ENCODE assay signal across 29 cellular contexts in genomic region chr2:193608451-193608850, GRCh38.
"Had no signal": no experiment of that assay in that cellular context is flagged by ENCODE, and none has a peak within 500 bp of the region (broad histone marks: within the 10 kb centered on the region; RNA-seq: fewer than 3 reads in every experiment).

No MANE protein-coding gene starts in this region.

- H3K27me3 Mint-ChIP-seq: stimulated activated memory B cell treated with anti-CD40 and anti-IgM and Interleukin-4, amounts not matched to agents 10 μg/mL and 1 μg/mL and 100 μg/mL, for 72 hours; stimulated activated naive B cell treated with anti-CD40 and anti-IgM and Interleukin-4, amounts not matched to agents 10 μg/mL and 1 μg/mL and 100 μg/mL, for 72 hours; stimulated activated naive CD8-positive, alpha-beta T cell treated with anti-CD3 and anti-CD28 coated beads, Interleukin-15, amount 100 ng/mL, for 72 hours; stimulated activated naive CD8-positive, alpha-beta T cell treated with anti-CD3 and anti-CD28 coated beads, Interleukin-15, Interleukin-2, amounts not matched to agents 100 ng/mL and 50 ng/mL, for 24 hours; type B pancreatic cell had no signal

- FAIRE-seq: urothelium cell line had no signal

- DNase-seq: stimulated activated CD4-positive, alpha-beta T cell treated with anti-CD3 and anti-CD28 coated beads, Interleukin-2, amount 100 ng/mL, for 48 hours; stimulated activated CD4-positive, alpha-beta T cell treated with anti-CD3 and anti-CD28 coated beads, Interleukin-4, amount 100 ng/mL, for 1 hour; stimulated activated CD4-positive, alpha-beta T cell treated with anti-CD3 and anti-CD28 coated beads, Interleukin-4, amount 100 ng/mL, for 24 hours; stimulated activated CD4-positive, alpha-beta T cell treated with anti-CD3 and anti-CD28 coated beads, Interleukin-4, amount 100 ng/mL, for 4 hours; stimulated activated CD8-positive, alpha-beta memory T cell treated with anti-CD3 and anti-CD28 coated beads, Interleukin-4, amount 100 ng/mL, for 48 hours; stimulated activated naive B cell treated with anti-CD40 and anti-IgM and Interleukin-4, amounts not matched to agents 10 μg/mL and 1 μg/mL and 100 μg/mL, for 72 hours; stimulated activated naive CD4-positive, alpha-beta T cell; stimulated activated naive CD4-positive, alpha-beta T cell treated with Interleukin-2 at 50 U/mL for 16 hours; stimulated activated naive CD8-positive, alpha-beta T cell treated with anti-CD3 and anti-CD28 coated beads, Interleukin-15, amount 100 ng/mL, for 72 hours; stimulated activated naive CD8-positive, alpha-beta T cell treated with anti-CD3 and anti-CD28 coated beads, Interleukin-15, Interleukin-2, amounts not matched to agents 100 U/mL and 50 U/mL, for 24 hours; stomach; substantia nigra; testis; thyroid gland; tibial artery; transverse colon; trophoblast cell; upper lobe of left lung; upper lobe of right lung; uterus had no signal

- H3K4me3 Mint-ChIP-seq: stimulated activated effector memory CD8-positive, alpha-beta T cell treated with anti-CD3 and anti-CD28 coated beads, Interleukin-12 subunit alpha, Interleukin-12 subunit beta, amount 100 ng/mL, for 72 hours; stimulated activated memory B cell treated with anti-CD40 and anti-IgM and Interleukin-4, amounts not matched to agents 10 μg/mL and 1 μg/mL and 100 μg/mL, for 72 hours; stimulated activated naive B cell treated with anti-CD40 and anti-IgM and Interleukin-4, amounts not matched to agents 10 μg/mL and 1 μg/mL and 100 μg/mL, for 72 hours; stimulated activated naive CD8-positive, alpha-beta T cell treated with anti-CD3 and anti-CD28 coated beads, Interleukin-15, amount 100 ng/mL, for 72 hours; stimulated activated naive CD8-positive, alpha-beta T cell treated with anti-CD3 and anti-CD28 coated beads, Interleukin-15, Interleukin-2, amounts not matched to agents 100 ng/mL and 50 ng/mL, for 24 hours; type B pancreatic cell had no signal

- H3K9me3 ChIP-seq: stomach, suprapubic skin, testis, thoracic aorta, thyroid gland, tibial artery, tibial nerve, transverse colon, upper lobe of left lung, upper lobe of right lung, uterus, vagina had no signal

- ATAC-seq: stimulated activated effector memory CD8-positive, alpha-beta T cell treated with anti-CD3 and anti-CD28 coated beads, Interleukin-12 subunit alpha, Interleukin-12 subunit beta, amount 100 ng/mL, for 72 hours; stimulated activated memory B cell treated with anti-CD40 and anti-IgM and Interleukin-4, amounts not matched to agents 10 μg/mL and 1 μg/mL and 100 μg/mL, for 72 hours; stimulated activated naive B cell treated with anti-CD40 and anti-IgM and Interleukin-4, amounts not matched to agents 10 μg/mL and 1 μg/mL and 100 μg/mL, for 72 hours; stimulated activated naive CD8-positive, alpha-beta T cell treated with anti-CD3 and anti-CD28 coated beads, Interleukin-15, amount 100 ng/mL, for 72 hours; stimulated activated naive CD8-positive, alpha-beta T cell treated with anti-CD3 and anti-CD28 coated beads, Interleukin-15, Interleukin-2, amounts not matched to agents 100 U/mL and 50 U/mL, for 24 hours; upper lobe of right lung had no signal

- H3K27ac ChIP-seq: stomach, suprapubic skin, testis, thoracic aorta, thyroid gland, tibial artery, tibial nerve, transverse colon, upper lobe of left lung, upper lobe of right lung, uterus, vagina had no signal

- H3K36me3 ChIP-seq: stomach, suprapubic skin, thoracic aorta, thyroid gland, tibial artery, tibial nerve, transverse colon, upper lobe of left lung, upper lobe of right lung, uterus, vagina had no signal

- H3K4me3 ChIP-seq: stomach, suprapubic skin, testis, thoracic aorta, thyroid gland, tibial artery, tibial nerve, transverse colon, upper lobe of left lung, upper lobe of right lung, uterus, vagina had no signal

- H3K36me3 Mint-ChIP-seq: stimulated activated effector memory CD8-positive, alpha-beta T cell treated with anti-CD3 and anti-CD28 coated beads, Interleukin-12 subunit alpha, Interleukin-12 subunit beta, amount 100 ng/mL, for 72 hours; stimulated activated memory B cell treated with anti-CD40 and anti-IgM and Interleukin-4, amounts not matched to agents 10 μg/mL and 1 μg/mL and 100 μg/mL, for 72 hours; stimulated activated naive B cell treated with anti-CD40 and anti-IgM and Interleukin-4, amounts not matched to agents 10 μg/mL and 1 μg/mL and 100 μg/mL, for 72 hours; type B pancreatic cell had no signal

- H3K9me3 Mint-ChIP-seq: stimulated activated memory B cell treated with anti-CD40 and anti-IgM and Interleukin-4, amounts not matched to agents 10 μg/mL and 1 μg/mL and 100 μg/mL, for 72 hours; stimulated activated naive B cell treated with anti-CD40 and anti-IgM and Interleukin-4, amounts not matched to agents 10 μg/mL and 1 μg/mL and 100 μg/mL, for 72 hours; stimulated activated naive CD8-positive, alpha-beta T cell treated with anti-CD3 and anti-CD28 coated beads, Interleukin-15, Interleukin-2, amounts not matched to agents 100 ng/mL and 50 ng/mL, for 24 hours; type B pancreatic cell had no signal

- H3K4me1 ChIP-seq: stomach, suprapubic skin, testis, thyroid gland, tibial artery, tibial nerve, transverse colon, upper lobe of left lung, upper lobe of right lung, uterus, vagina had no signal

- H3K27me3 ChIP-seq: stomach, suprapubic skin, testis, thyroid gland, tibial artery, tibial nerve, transverse colon, upper lobe of left lung, upper lobe of right lung, uterus, vagina had no signal

- H3K4me1 Mint-ChIP-seq: stimulated activated effector memory CD8-positive, alpha-beta T cell treated with anti-CD3 and anti-CD28 coated beads, Interleukin-12 subunit alpha, Interleukin-12 subunit beta, amount 100 ng/mL, for 72 hours; stimulated activated memory B cell treated with anti-CD40 and anti-IgM and Interleukin-4, amounts not matched to agents 10 μg/mL and 1 μg/mL and 100 μg/mL, for 72 hours; stimulated activated naive B cell treated with anti-CD40 and anti-IgM and Interleukin-4, amounts not matched to agents 10 μg/mL and 1 μg/mL and 100 μg/mL, for 72 hours; stimulated activated naive CD8-positive, alpha-beta T cell treated with anti-CD3 and anti-CD28 coated beads, Interleukin-15, amount 100 ng/mL, for 72 hours had no signal

- H3K27ac Mint-ChIP-seq: stimulated activated effector memory CD8-positive, alpha-beta T cell treated with anti-CD3 and anti-CD28 coated beads, Interleukin-12 subunit alpha, Interleukin-12 subunit beta, amount 100 ng/mL, for 72 hours; stimulated activated memory B cell treated with anti-CD40 and anti-IgM and Interleukin-4, amounts not matched to agents 10 μg/mL and 1 μg/mL and 100 μg/mL, for 72 hours; stimulated activated naive B cell treated with anti-CD40 and anti-IgM and Interleukin-4, amounts not matched to agents 10 μg/mL and 1 μg/mL and 100 μg/mL, for 72 hours; stimulated activated naive CD8-positive, alpha-beta T cell treated with anti-CD3 and anti-CD28 coated beads, Interleukin-15, amount 100 ng/mL, for 72 hours; stimulated activated naive CD8-positive, alpha-beta T cell treated with anti-CD3 and anti-CD28 coated beads, Interleukin-15, Interleukin-2, amounts not matched to agents 100 ng/mL and 50 ng/mL, for 24 hours; type B pancreatic cell had no signal
